ENCODE assay signal across 32 cellular contexts in the genomic region with DNA sequence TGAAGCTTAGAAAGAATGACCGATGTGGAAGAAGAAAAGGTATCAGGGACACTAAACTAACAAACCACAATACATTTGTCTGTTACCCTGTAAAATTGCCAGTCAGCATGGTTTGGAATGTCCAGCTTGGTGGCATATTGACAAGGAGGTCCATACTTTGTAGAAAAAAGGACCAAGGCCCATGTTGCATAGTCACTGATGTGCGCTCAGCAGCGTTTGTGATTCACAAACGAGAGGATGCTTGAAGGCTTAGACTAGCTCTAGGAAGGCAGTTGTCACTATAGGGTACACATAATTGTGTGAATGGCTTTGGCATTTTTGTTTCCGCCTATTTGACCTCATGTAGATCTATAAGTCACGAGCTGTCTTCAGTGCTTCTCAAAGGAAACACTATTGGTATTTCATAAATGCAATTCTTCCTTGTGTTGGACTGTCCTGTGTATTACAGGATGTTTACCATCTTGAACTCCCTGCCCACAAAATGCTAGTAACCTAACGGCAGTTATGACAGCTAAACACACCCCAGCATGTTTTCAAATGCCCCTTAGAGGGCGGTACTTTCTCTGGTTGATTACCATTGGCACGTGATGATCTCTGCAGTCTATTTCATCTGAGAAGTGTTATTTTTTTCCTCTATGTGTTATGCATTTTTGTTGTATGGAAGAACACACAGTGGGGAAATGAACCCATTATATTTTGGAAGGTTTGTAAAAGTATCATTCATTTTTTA.
"Had no signal": no experiment of that assay in that cellular context is flagged by ENCODE, and none has a peak within 500 bp of the region (broad histone marks: within the 10 kb centered on the region; RNA-seq: fewer than 3 reads in every experiment).

No MANE protein-coding gene starts in this region.

- H3K4me3 ChIP-seq: adrenal gland, body of pancreas had no signal

- H3K4me1 Mint-ChIP-seq: activated B cell treated with CpG ODN at 0.5 μM for 24 hours; activated CD8-positive, alpha-beta memory T cell treated with anti-CD3 and anti-CD28 coated beads, Interleukin-2, amount 10 ng/mL, durations not matched to agents 7 days and 5 days; activated naive CD4-positive, alpha-beta T cell treated with anti-CD3 and anti-CD28 coated beads, Interleukin-2, amount 50 U/mL, for 24 hours; activated naive CD8-positive, alpha-beta T cell treated with anti-CD3 and anti-CD28 coated beads for 36 hours; activated naive CD8-positive, alpha-beta T cell treated with anti-CD3 and anti-CD28 coated beads, Interleukin-2, amount 50 U/mL, for 24 hours; T-helper 17 cell had no signal

- H3K4me3 Mint-ChIP-seq: activated B cell treated with CpG ODN at 0.5 μM for 24 hours; activated CD4-positive, alpha-beta memory T cell treated with anti-CD3 and anti-CD28 coated beads for 36 hours; activated CD8-positive, alpha-beta memory T cell treated with anti-CD3 and anti-CD28 coated beads, Interleukin-2, amount 10 ng/mL, durations not matched to agents 7 days and 5 days; activated CD8-positive, alpha-beta T cell treated with anti-CD3 and anti-CD28 coated beads, Interleukin-2, amount 10 ng/mL, durations not matched to agents 7 days and 5 days; activated naive CD4-positive, alpha-beta T cell treated with anti-CD3 and anti-CD28 coated beads for 36 hours; activated naive CD4-positive, alpha-beta T cell treated with anti-CD3 and anti-CD28 coated beads, Interleukin-2, amount 50 U/mL, for 24 hours; activated naive CD8-positive, alpha-beta T cell treated with anti-CD3 and anti-CD28 coated beads for 36 hours; activated naive CD8-positive, alpha-beta T cell treated with anti-CD3 and anti-CD28 coated beads, Interleukin-2, amount 50 U/mL, for 24 hours; activated T-helper 1 cell treated with anti-CD3 and anti-CD28 coated beads, Interleukin-12 subunit alpha, Interleukin-12 subunit beta, Interleukin-2, Interleukin-4 antibody, amounts not matched to agents 30 ng/mL and 10 ng/mL and 1 ng/mL, durations not matched to agents 14 hours and 24 hours and 36 hours; T-helper 17 cell; T-helper 2 cell treated with Interferon-gamma antibody and Interleukin-4, amounts not matched to agents 5 μg/mL and 100 μg/mL, for 36 hours had no signal

- H3K27ac Mint-ChIP-seq: activated B cell treated with CpG ODN at 0.5 μM for 24 hours; activated CD4-positive, alpha-beta memory T cell treated with anti-CD3 and anti-CD28 coated beads for 36 hours; activated CD8-positive, alpha-beta memory T cell treated with anti-CD3 and anti-CD28 coated beads, Interleukin-2, amount 10 ng/mL, durations not matched to agents 7 days and 5 days; activated CD8-positive, alpha-beta T cell treated with anti-CD3 and anti-CD28 coated beads, Interleukin-2, amount 10 ng/mL, durations not matched to agents 7 days and 5 days; activated naive CD4-positive, alpha-beta T cell treated with anti-CD3 and anti-CD28 coated beads for 36 hours; activated naive CD4-positive, alpha-beta T cell treated with anti-CD3 and anti-CD28 coated beads, Interleukin-2, amount 50 U/mL, for 24 hours; activated naive CD8-positive, alpha-beta T cell treated with anti-CD3 and anti-CD28 coated beads for 36 hours; activated naive CD8-positive, alpha-beta T cell treated with anti-CD3 and anti-CD28 coated beads, Interleukin-2, amount 50 U/mL, for 24 hours; activated T-helper 1 cell treated with anti-CD3 and anti-CD28 coated beads, Interleukin-12 subunit alpha, Interleukin-12 subunit beta, Interleukin-2, Interleukin-4 antibody, amounts not matched to agents 30 ng/mL and 10 ng/mL and 1 ng/mL, durations not matched to agents 14 hours and 24 hours and 36 hours; activated T-helper 2 cell treated with anti-CD3 and anti-CD28 coated beads, Interferon-gamma antibody, Interleukin-2, Interleukin-4, amounts not matched to agents 10 μg/mL and 5 μg/mL and 100 μg/mL, durations not matched to agents 14 hours and 24 hours and 36 hours; T-helper 17 cell; T-helper 2 cell treated with Interferon-gamma antibody and Interleukin-4, amounts not matched to agents 5 μg/mL and 100 μg/mL, for 36 hours had no signal

- H3K9me3 ChIP-seq: adrenal gland, body of pancreas had no signal

- ATAC-seq: activated CD4-positive, CD25-positive, alpha-beta regulatory T cell treated with anti-CD3 and anti-CD28 coated beads, Interleukin-2, amount 50 U/mL, for 24 hours; activated CD8-positive, alpha-beta memory T cell treated with anti-CD3 and anti-CD28 coated beads, Interleukin-2, amount 10 ng/mL, durations not matched to agents 7 days and 5 days; activated CD8-positive, alpha-beta T cell treated with anti-CD3 and anti-CD28 coated beads, Interleukin-2, amount 10 ng/mL, durations not matched to agents 7 days and 5 days; activated naive CD8-positive, alpha-beta T cell treated with anti-CD3 and anti-CD28 coated beads, Interleukin-2, amount 50 U/mL, for 24 hours; body of pancreas; esophagus mucosa; T-helper 17 cell had no signal

- H3K36me3 ChIP-seq: adrenal gland, WERI-Rb-1 had no signal

- H3K4me1 ChIP-seq: adrenal gland, body of pancreas had no signal

- H3K9me3 Mint-ChIP-seq: activated B cell treated with CpG ODN at 0.5 μM for 24 hours; activated naive CD4-positive, alpha-beta T cell treated with anti-CD3 and anti-CD28 coated beads for 36 hours; activated T-helper 1 cell treated with anti-CD3 and anti-CD28 coated beads, Interleukin-12 subunit alpha, Interleukin-12 subunit beta, Interleukin-2, Interleukin-4 antibody, amounts not matched to agents 30 ng/mL and 10 ng/mL and 1 ng/mL, durations not matched to agents 14 hours and 24 hours and 36 hours; activated T-helper 2 cell treated with anti-CD3 and anti-CD28 coated beads, Interferon-gamma antibody, Interleukin-2, Interleukin-4, amounts not matched to agents 10 μg/mL and 5 μg/mL and 100 μg/mL, durations not matched to agents 14 hours and 24 hours and 36 hours; T-helper 2 cell treated with Interferon-gamma antibody and Interleukin-4, amounts not matched to agents 5 μg/mL and 100 μg/mL, for 36 hours had no signal

- H3K27me3 ChIP-seq: adrenal gland, body of pancreas had no signal

- H3K27me3 Mint-ChIP-seq: activated CD4-positive, alpha-beta memory T cell treated with anti-CD3 and anti-CD28 coated beads for 36 hours; activated CD8-positive, alpha-beta memory T cell treated with anti-CD3 and anti-CD28 coated beads, Interleukin-2, amount 10 ng/mL, durations not matched to agents 7 days and 5 days; T-helper 17 cell had no signal

- FAIRE-seq: colon, frontal cortex had no signal

- H3K36me3 Mint-ChIP-seq: activated CD4-positive, alpha-beta memory T cell treated with anti-CD3 and anti-CD28 coated beads for 36 hours; activated CD8-positive, alpha-beta memory T cell treated with anti-CD3 and anti-CD28 coated beads, Interleukin-2, amount 10 ng/mL, durations not matched to agents 7 days and 5 days; activated naive CD4-positive, alpha-beta T cell treated with anti-CD3 and anti-CD28 coated beads, Interleukin-2, amount 50 U/mL, for 24 hours; activated naive CD8-positive, alpha-beta T cell treated with anti-CD3 and anti-CD28 coated beads for 36 hours had no signal

- H3K27ac ChIP-seq: adrenal gland, body of pancreas, WERI-Rb-1 had no signal

- DNase-seq: activated B cell treated with CpG ODN at 0.5 μM for 24 hours; activated CD4-positive, alpha-beta memory T cell treated with anti-CD3 and anti-CD28 coated beads for 36 hours; activated CD4-positive, alpha-beta T cell treated with anti-CD3 and anti-CD28 coated beads for 48 hours; activated CD8-positive, alpha-beta memory T cell treated with anti-CD3 and anti-CD28 coated beads, Interleukin-2, amount 10 ng/mL, durations not matched to agents 7 days and 5 days; activated CD8-positive, alpha-beta memory T cell treated with anti-CD3 and anti-CD28 coated beads, Interleukin-2, amount 50 U/mL, for 4 hours; activated CD8-positive, alpha-beta T cell treated with anti-CD3 and anti-CD28 coated beads, Interleukin-2, amount 10 ng/mL, durations not matched to agents 7 days and 5 days; activated effector memory CD4-positive, alpha-beta T cell treated with anti-CD3 and anti-CD28 coated beads, Interleukin-2, amount 50 U/mL, for 16 hours; activated naive CD4-positive, alpha-beta T cell treated with anti-CD3 and anti-CD28 coated beads for 36 hours; activated naive CD8-positive, alpha-beta T cell treated with anti-CD3 and anti-CD28 coated beads for 36 hours; activated naive CD8-positive, alpha-beta T cell treated with anti-CD3 and anti-CD28 coated beads, Interleukin-2, amount 50 U/mL, for 24 hours; activated T-cell treated with anti-CD3 and anti-CD28 coated beads, Interleukin-2, amount 50 U/mL, for 1 hour; activated T-cell treated with anti-CD3 and anti-CD28 coated beads, Interleukin-2, amount 50 U/mL, for 48 hours; adrenal gland; amygdala; aorta; body of pancreas; caudate nucleus; cortex of kidney; effector CD8-positive, alpha-beta T cell; foreskin fibroblast; head of caudate nucleus; T-helper 17 cell; T1000; WERI-Rb-1 had no signal
